In the genomic region with DNA sequence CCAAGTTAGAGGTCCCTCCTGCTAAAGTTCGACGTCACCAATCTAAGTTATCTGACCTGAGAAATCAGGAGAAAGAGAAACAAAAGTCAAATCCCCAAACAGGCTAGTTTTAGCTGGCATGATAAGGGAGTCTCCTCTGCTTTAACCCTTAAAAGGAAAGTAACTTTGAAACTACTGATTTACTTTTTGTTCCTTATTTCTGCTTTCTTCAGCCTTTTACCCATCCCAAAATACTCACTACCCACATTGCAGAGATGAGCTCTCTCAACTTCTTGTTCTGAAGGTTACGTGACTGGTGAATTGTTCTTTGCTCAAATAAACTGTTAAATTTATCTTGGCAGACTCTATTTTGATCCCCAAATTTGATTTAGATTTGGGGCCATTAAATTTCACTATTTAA, we compare ENCODE assay signal across 2 cellular contexts.
TF ChIP-seq lines count a peak whose summit lies in the region.

No MANE protein-coding gene starts in this region.

TF ChIP-seq in GM12891, 5 proteins besides CTCF, POLR2A, EP300 and RAD21:
- TF ChIP-seq PAX5 (IDR thresholded peaks at IDR 0.05; ENCODE audit: insufficient read depth, low read length, severe bottlenecking) (no peak), TAF1 (IDR thresholded peaks at IDR 0.05; ENCODE audit: low read depth, low read length) (no peak), POLR2AphosphoS5 (IDR thresholded peaks at IDR 0.05; ENCODE audit: low read depth, low read length) (no peak), SPI1 (IDR thresholded peaks at IDR 0.05; ENCODE audit: low read depth, low read length) (no peak), POU2F2 (IDR thresholded peaks at IDR 0.05; ENCODE audit: low read depth, low read length) (no peak)

TF ChIP-seq in GM12878, 131 proteins besides CTCF, POLR2A, EP300 and RAD21:
- TF ChIP-seq, protein P1, sequence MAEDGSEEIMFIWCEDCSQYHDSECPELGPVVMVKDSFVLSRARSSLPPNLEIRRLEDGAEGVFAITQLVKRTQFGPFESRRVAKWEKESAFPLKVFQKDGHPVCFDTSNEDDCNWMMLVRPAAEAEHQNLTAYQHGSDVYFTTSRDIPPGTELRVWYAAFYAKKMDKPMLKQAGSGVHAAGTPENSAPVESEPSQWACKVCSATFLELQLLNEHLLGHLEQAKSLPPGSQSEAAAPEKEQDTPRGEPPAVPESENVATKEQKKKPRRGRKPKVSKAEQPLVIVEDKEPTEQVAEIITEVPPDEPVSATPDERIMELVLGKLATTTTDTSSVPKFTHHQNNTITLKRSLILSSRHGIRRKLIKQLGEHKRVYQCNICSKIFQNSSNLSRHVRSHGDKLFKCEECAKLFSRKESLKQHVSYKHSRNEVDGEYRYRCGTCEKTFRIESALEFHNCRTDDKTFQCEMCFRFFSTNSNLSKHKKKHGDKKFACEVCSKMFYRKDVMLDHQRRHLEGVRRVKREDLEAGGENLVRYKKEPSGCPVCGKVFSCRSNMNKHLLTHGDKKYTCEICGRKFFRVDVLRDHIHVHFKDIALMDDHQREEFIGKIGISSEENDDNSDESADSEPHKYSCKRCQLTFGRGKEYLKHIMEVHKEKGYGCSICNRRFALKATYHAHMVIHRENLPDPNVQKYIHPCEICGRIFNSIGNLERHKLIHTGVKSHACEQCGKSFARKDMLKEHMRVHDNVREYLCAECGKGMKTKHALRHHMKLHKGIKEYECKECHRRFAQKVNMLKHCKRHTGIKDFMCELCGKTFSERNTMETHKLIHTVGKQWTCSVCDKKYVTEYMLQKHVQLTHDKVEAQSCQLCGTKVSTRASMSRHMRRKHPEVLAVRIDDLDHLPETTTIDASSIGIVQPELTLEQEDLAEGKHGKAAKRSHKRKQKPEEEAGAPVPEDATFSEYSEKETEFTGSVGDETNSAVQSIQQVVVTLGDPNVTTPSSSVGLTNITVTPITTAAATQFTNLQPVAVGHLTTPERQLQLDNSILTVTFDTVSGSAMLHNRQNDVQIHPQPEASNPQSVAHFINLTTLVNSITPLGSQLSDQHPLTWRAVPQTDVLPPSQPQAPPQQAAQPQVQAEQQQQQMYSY (CRISPR knock-in tag; IDR thresholded peaks at IDR 0.05), result no peak
- TF ChIP-seq MYB (IDR thresholded peaks at IDR 0.05; ENCODE audit: borderline replicate concordance, low read depth, low read length), result no peak
- no peak for TF ChIP-seq PAX5 (IDR thresholded peaks at IDR 0.05; ENCODE audit: borderline replicate concordance, low read depth, low read length)
- TF ChIP-seq TBL1XR1 (IDR thresholded peaks at IDR 0.05; ENCODE audit: low read depth, low read length), result no peak
- no peak for TF ChIP-seq CBFB (IDR thresholded peaks at IDR 0.05; ENCODE audit: low read depth)
- TF ChIP-seq BMI1 (IDR thresholded peaks at IDR 0.05; ENCODE audit: borderline replicate concordance), result no peak
- TF ChIP-seq GATAD2B (conservative IDR thresholded peaks at IDR 0.05; ENCODE audit: low read depth), result no peak
- TF ChIP-seq CEBPB (IDR thresholded peaks at IDR 0.05; ENCODE audit: borderline replicate concordance in 1 of 2, low read depth in 2 of 2, low read length in 2 of 2), result no peak
- TF ChIP-seq, protein P2, sequence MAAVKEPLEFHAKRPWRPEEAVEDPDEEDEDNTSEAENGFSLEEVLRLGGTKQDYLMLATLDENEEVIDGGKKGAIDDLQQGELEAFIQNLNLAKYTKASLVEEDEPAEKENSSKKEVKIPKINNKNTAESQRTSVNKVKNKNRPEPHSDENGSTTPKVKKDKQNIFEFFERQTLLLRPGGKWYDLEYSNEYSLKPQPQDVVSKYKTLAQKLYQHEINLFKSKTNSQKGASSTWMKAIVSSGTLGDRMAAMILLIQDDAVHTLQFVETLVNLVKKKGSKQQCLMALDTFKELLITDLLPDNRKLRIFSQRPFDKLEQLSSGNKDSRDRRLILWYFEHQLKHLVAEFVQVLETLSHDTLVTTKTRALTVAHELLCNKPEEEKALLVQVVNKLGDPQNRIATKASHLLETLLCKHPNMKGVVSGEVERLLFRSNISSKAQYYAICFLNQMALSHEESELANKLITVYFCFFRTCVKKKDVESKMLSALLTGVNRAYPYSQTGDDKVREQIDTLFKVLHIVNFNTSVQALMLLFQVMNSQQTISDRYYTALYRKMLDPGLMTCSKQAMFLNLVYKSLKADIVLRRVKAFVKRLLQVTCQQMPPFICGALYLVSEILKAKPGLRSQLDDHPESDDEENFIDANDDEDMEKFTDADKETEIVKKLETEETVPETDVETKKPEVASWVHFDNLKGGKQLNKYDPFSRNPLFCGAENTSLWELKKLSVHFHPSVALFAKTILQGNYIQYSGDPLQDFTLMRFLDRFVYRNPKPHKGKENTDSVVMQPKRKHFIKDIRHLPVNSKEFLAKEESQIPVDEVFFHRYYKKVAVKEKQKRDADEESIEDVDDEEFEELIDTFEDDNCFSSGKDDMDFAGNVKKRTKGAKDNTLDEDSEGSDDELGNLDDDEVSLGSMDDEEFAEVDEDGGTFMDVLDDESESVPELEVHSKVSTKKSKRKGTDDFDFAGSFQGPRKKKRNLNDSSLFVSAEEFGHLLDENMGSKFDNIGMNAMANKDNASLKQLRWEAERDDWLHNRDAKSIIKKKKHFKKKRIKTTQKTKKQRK (IDR thresholded peaks at IDR 0.05; ENCODE audit: low read depth, low read length), result no peak
- no peak for TF ChIP-seq HDAC6 (IDR thresholded peaks at IDR 0.05; ENCODE audit: unreplicated experiment)
- TF ChIP-seq CHD4 (IDR thresholded peaks at IDR 0.05), result no peak
- no peak for TF ChIP-seq KAT2A (conservative IDR thresholded peaks at IDR 0.05; ENCODE audit: control insufficient read depth, low read depth, low read length)
- no peak for TF ChIP-seq RFX5 (IDR thresholded peaks at IDR 0.05; ENCODE audit: low read depth, low read length)
- TF ChIP-seq CREM (IDR thresholded peaks at IDR 0.05; ENCODE audit: low read depth), result no peak
- TF ChIP-seq SP1 (IDR thresholded peaks at IDR 0.05; ENCODE audit: low read depth, low read length), result no peak
- TF ChIP-seq, protein P3, sequence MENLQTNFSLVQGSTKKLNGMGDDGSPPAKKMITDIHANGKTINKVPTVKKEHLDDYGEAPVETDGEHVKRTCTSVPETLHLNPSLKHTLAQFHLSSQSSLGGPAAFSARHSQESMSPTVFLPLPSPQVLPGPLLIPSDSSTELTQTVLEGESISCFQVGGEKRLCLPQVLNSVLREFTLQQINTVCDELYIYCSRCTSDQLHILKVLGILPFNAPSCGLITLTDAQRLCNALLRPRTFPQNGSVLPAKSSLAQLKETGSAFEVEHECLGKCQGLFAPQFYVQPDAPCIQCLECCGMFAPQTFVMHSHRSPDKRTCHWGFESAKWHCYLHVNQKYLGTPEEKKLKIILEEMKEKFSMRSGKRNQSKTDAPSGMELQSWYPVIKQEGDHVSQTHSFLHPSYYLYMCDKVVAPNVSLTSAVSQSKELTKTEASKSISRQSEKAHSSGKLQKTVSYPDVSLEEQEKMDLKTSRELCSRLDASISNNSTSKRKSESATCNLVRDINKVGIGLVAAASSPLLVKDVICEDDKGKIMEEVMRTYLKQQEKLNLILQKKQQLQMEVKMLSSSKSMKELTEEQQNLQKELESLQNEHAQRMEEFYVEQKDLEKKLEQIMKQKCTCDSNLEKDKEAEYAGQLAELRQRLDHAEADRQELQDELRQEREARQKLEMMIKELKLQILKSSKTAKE (IDR thresholded peaks at IDR 0.05; ENCODE audit: low read depth, poor library complexity, severe bottlenecking), result no peak
- no peak for TF ChIP-seq SPI1 (IDR thresholded peaks at IDR 0.05; ENCODE audit: borderline replicate concordance, insufficient read depth, low read depth, low read length)
- TF ChIP-seq GABPA (IDR thresholded peaks at IDR 0.05; ENCODE audit: low read depth), result no peak
- no peak for TF ChIP-seq SMAD5 (IDR thresholded peaks at IDR 0.05; ENCODE audit: low read depth)
